8 cellular contexts compared by ENCODE assay signal in genomic region chr11:10459029-10459970, GRCh38.
DNase-seq lines count a peak whose midpoint lies in the region; ATAC-seq lines count a peak whose summit lies in the region.

No MANE protein-coding gene starts in this region.

- no peaks in the 10 kb centered on the region for H3K27me3 ChIP-seq in muscle layer of duodenum (ENCODE audit: low read depth, low read length)

- H3K36me3 ChIP-seq in muscle layer of duodenum (ENCODE audit: control insufficient read depth in 1 of 2, insufficient read depth in 2 of 2, low read length in 2 of 2): peaks cover 0 to 12% of the 10 kb centered on the region in 2 donors

- peaks cover 8 to 9% of the 10 kb centered on the region in 2 donors for H3K4me1 ChIP-seq in muscle layer of duodenum (ENCODE audit: control insufficient read depth in 1 of 2, insufficient read depth in 2 of 2, low read length in 2 of 2)

- H3K27ac ChIP-seq in muscle layer of duodenum (ENCODE audit: low read length): peak overlapping the region; percentile 48

- ATAC-seq in GM18873 (IDR thresholded peaks at IDR 0.05; ENCODE audit: low FRiP score, unreplicated experiment): peak; percentile 59
- ATAC-seq in HG02884 (IDR thresholded peaks at IDR 0.05; ENCODE audit: unreplicated experiment): peak; percentile 46

- no peaks in the 10 kb centered on the region for H3K9me3 ChIP-seq in muscle layer of duodenum (ENCODE audit: control insufficient read depth in 1 of 2, low read length in 2 of 2)

- H3K4me3 ChIP-seq in muscle layer of duodenum (ENCODE audit: low read depth in 1 of 2, low read length in 2 of 2): no peak overlapping the region

- DNase-seq in OCI-M2 (lab: John Stamatoyannopoulos, UW; ENCODE audit: unreplicated experiment): peak; percentile 58
- peak; percentile 38 for DNase-seq in activated T-helper 9 cell treated with anti-CD3 and anti-CD28 coated beads, Interleukin-2, amount 50 U/mL, for 16 hours (ENCODE audit: low read depth)
- no peak for DNase-seq in AG20443 (ENCODE audit: low spot score)
- no peak for DNase-seq in hepatic stellate cell (ENCODE audit: low spot score)
- no peak for DNase-seq in NCI-H2081 (lab: John Stamatoyannopoulos, UW)

Comparison
In these comparisons a context has a peak if more than half of its experiments do, and no peak if none do; other contexts are left out.
1. DNase-seq: peak in OCI-M2 (single experiment) and activated T-helper 9 cell treated with anti-CD3 and anti-CD28 coated beads, Interleukin-2, amount 50 U/mL, for 16 hours (single experiment); none in AG20443 (single experiment), hepatic stellate cell (single experiment) and NCI-H2081 (0 of 2).